9 cellular contexts compared by ENCODE assay signal in genomic region chr1:175673236-175674150, GRCh38.
DNase-seq lines count a peak whose midpoint lies in the region; ATAC-seq and TF ChIP-seq lines count a peak whose summit lies in the region.
"Had no signal": no experiment of that assay in that cellular context is flagged by ENCODE, and none has a peak within 500 bp of the region (broad histone marks: within the 10 kb centered on the region; RNA-seq: fewer than 3 reads in every experiment).

No MANE protein-coding gene starts in this region.

- H3K4me3 ChIP-seq in WERI-Rb-1 (ENCODE audit: low read depth, low read length) (no peak overlapping the region), MM.1S (ENCODE audit: low read length) (no peak overlapping the region)

- no peak for TF ChIP-seq CTCF in WERI-Rb-1 (IDR thresholded peaks at IDR 0.05; ENCODE audit: low read depth, low read length)
- no peak for TF ChIP-seq CTCF in MM.1S (IDR thresholded peaks at IDR 0.05; ENCODE audit: low read length)

- H3K9me2 ChIP-seq in MM.1S (replicated peaks; ENCODE audit: insufficient read depth, low read length) = no peaks in the 10 kb centered on the region

- no peaks in the 10 kb centered on the region for H3K9me3 ChIP-seq in WERI-Rb-1 (ENCODE audit: severe bottlenecking)
- no peaks in the 10 kb centered on the region for H3K9me3 ChIP-seq in MM.1S (replicated peaks; ENCODE audit: insufficient read depth, low read length)

- H3K4me2 ChIP-seq in MM.1S (ENCODE audit: low read depth, low read length) = no peak overlapping the region

- no peaks in the 10 kb centered on the region for H3K79me2 ChIP-seq in MM.1S (ENCODE audit: low read length)

- H3K27me3 ChIP-seq in WERI-Rb-1 (ENCODE audit: insufficient read depth, low read depth, severe bottlenecking) (no peaks in the 10 kb centered on the region), MM.1S (replicated peaks; ENCODE audit: insufficient read depth, low read length) (no peaks in the 10 kb centered on the region)

- DNase-seq in COLO668 (lab: John Stamatoyannopoulos, UW; ENCODE audit: unreplicated experiment) (peak; percentile 31), astrocyte of the hippocampus (ENCODE audit: low read depth, low spot score) (peak; percentile 17), WERI-Rb-1 (no peak), MM.1S (no peak), Kasumi-1 (lab: John Stamatoyannopoulos, UW) (no peak)
- DNase-seq in activated effector memory CD4-positive, alpha-beta T cell treated with Interleukin-2 at 50 U/mL for 16 hours = no peak
- DNase-seq: CD8-positive, alpha-beta memory T cell had no signal

- H3K4me1 ChIP-seq in MM.1S (ENCODE audit: low read length) = no peaks in the 10 kb centered on the region

- H3K27ac ChIP-seq in WERI-Rb-1 (no peak overlapping the region), MM.1S (ENCODE audit: low read length) (no peak overlapping the region)

- H3K36me3 ChIP-seq in WERI-Rb-1 = no peaks in the 10 kb centered on the region
- H3K36me3 ChIP-seq in MM.1S (replicated peaks; ENCODE audit: insufficient read depth, low read length) = no peaks in the 10 kb centered on the region

- H3K9ac ChIP-seq in MM.1S (ENCODE audit: low read length) = no peak overlapping the region

- no peaks in the 10 kb centered on the region for H3F3A ChIP-seq in MM.1S (ENCODE audit: insufficient read depth, low read length)

- no peaks in the 10 kb centered on the region for H4K20me1 ChIP-seq in MM.1S (ENCODE audit: insufficient read depth, low read length)

- ATAC-seq in GM19324 (IDR thresholded peaks at IDR 0.05; ENCODE audit: low FRiP score, unreplicated experiment) = peak; percentile 58
- ATAC-seq in HG03175 (IDR thresholded peaks at IDR 0.05; ENCODE audit: unreplicated experiment) = peak; percentile 75

- H2AFZ ChIP-seq in MM.1S (ENCODE audit: low read length) = no peak overlapping the region

Comparison
In these comparisons a context has a peak if more than half of its experiments do, and no peak if none do; other contexts are left out.
1. DNase-seq: peak in COLO668 (single experiment) and astrocyte of the hippocampus (single experiment); none in WERI-Rb-1 (single experiment), MM.1S (single experiment), activated effector memory CD4-positive, alpha-beta T cell treated with Interleukin-2 at 50 U/mL for 16 hours (single experiment) and Kasumi-1 (0 of 2).